1 cellular context compared by ENCODE assay signal in the genomic region with DNA sequence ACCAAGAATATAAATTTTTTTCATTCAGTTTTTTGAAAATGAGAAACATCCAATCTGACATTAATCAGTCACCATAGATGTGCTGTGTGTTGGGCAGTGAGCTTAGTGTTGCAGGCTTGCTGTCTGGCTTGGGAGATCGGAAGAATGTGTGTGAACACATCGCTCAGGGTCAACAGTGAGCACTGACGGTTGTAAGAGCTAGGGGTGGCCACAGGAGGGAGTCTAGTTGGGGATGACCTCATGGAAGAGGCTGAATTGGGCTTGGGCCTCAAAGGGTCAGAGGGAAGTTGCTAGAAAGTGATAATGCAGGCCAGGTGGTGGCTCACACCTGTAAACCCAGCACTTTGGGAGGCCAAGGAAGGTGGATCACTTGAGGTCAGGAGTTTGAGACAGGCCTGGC.
TF ChIP-seq lines count a peak whose summit lies in the region.

No MANE protein-coding gene starts in this region.

TF ChIP-seq in HepG2, 621 proteins besides CTCF, POLR2A, EP300 and RAD21 (continued from another document):
- TF ChIP-seq, protein P1, sequence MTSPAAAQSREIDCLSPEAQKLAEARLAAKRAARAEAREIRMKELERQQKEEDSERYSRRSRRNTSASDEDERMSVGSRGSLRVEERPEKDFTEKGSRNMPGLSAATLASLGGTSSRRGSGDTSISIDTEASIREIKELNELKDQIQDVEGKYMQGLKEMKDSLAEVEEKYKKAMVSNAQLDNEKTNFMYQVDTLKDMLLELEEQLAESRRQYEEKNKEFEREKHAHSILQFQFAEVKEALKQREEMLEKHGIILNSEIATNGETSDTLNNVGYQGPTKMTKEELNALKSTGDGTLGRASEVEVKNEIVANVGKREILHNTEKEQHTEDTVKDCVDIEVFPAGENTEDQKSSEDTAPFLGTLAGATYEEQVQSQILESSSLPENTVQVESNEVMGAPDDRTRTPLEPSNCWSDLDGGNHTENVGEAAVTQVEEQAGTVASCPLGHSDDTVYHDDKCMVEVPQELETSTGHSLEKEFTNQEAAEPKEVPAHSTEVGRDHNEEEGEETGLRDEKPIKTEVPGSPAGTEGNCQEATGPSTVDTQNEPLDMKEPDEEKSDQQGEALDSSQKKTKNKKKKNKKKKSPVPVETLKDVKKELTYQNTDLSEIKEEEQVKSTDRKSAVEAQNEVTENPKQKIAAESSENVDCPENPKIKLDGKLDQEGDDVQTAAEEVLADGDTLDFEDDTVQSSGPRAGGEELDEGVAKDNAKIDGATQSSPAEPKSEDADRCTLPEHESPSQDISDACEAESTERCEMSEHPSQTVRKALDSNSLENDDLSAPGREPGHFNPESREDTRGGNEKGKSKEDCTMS (CRISPR knock-in tag; conservative IDR thresholded peaks at IDR 0.05): no peak
- TF ChIP-seq ZNF382 (CRISPR knock-in tag; IDR thresholded peaks at IDR 0.05; ENCODE audit: borderline replicate concordance) (no peak), CC2D1A (CRISPR knock-in tag; IDR thresholded peaks at IDR 0.05) (no peak), RBFOX2 (IDR thresholded peaks at IDR 0.05; ENCODE audit: low read depth, low read length) (no peak), ZNF263 (CRISPR knock-in tag; IDR thresholded peaks at IDR 0.05) (peak; percentile 71), ZSCAN29 (CRISPR knock-in tag; conservative IDR thresholded peaks at IDR 0.05) (no peak), ZNF644 (CRISPR knock-in tag; IDR thresholded peaks at IDR 0.05; ENCODE audit: low read depth) (0 out of 2 replicates have a peak, but pooled peaks have one; percentile 16), ATAD3A (CRISPR knock-in tag; IDR thresholded peaks at IDR 0.05) (no peak), PPARG (CRISPR knock-in tag; conservative IDR thresholded peaks at IDR 0.05) (no peak), MTA1 (CRISPR knock-in tag; IDR thresholded peaks at IDR 0.05; ENCODE audit: borderline replicate concordance) (no peak), MTF2 (CRISPR knock-in tag; IDR thresholded peaks at IDR 0.05; ENCODE audit: borderline replicate concordance) (no peak), FOXK1 (CRISPR knock-in tag; IDR thresholded peaks at IDR 0.05; ENCODE audit: borderline replicate concordance, low read depth) (no peak), ZNF768 (CRISPR knock-in tag; IDR thresholded peaks at IDR 0.05) (no peak), ZKSCAN1 (IDR thresholded peaks at IDR 0.05; ENCODE audit: low read length) (no peak), STAG1 (CRISPR knock-in tag; IDR thresholded peaks at IDR 0.05) (peak; percentile 46), NR2F1 (CRISPR knock-in tag; IDR thresholded peaks at IDR 0.05) (no peak), ZSCAN25 (CRISPR knock-in tag; IDR thresholded peaks at IDR 0.05) (no peak), ZNF7 (CRISPR knock-in tag; IDR thresholded peaks at IDR 0.05) (peak; percentile 95), ZNF235 (CRISPR knock-in tag; IDR thresholded peaks at IDR 0.05; ENCODE audit: borderline replicate concordance) (no peak)
- TF ChIP-seq, protein P2, sequence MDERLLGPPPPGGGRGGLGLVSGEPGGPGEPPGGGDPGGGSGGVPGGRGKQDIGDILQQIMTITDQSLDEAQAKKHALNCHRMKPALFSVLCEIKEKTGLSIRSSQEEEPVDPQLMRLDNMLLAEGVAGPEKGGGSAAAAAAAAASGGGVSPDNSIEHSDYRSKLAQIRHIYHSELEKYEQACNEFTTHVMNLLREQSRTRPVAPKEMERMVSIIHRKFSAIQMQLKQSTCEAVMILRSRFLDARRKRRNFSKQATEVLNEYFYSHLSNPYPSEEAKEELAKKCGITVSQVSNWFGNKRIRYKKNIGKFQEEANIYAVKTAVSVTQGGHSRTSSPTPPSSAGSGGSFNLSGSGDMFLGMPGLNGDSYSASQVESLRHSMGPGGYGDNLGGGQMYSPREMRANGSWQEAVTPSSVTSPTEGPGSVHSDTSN (CRISPR knock-in tag; IDR thresholded peaks at IDR 0.05): no peak
- TF ChIP-seq, protein P3, sequence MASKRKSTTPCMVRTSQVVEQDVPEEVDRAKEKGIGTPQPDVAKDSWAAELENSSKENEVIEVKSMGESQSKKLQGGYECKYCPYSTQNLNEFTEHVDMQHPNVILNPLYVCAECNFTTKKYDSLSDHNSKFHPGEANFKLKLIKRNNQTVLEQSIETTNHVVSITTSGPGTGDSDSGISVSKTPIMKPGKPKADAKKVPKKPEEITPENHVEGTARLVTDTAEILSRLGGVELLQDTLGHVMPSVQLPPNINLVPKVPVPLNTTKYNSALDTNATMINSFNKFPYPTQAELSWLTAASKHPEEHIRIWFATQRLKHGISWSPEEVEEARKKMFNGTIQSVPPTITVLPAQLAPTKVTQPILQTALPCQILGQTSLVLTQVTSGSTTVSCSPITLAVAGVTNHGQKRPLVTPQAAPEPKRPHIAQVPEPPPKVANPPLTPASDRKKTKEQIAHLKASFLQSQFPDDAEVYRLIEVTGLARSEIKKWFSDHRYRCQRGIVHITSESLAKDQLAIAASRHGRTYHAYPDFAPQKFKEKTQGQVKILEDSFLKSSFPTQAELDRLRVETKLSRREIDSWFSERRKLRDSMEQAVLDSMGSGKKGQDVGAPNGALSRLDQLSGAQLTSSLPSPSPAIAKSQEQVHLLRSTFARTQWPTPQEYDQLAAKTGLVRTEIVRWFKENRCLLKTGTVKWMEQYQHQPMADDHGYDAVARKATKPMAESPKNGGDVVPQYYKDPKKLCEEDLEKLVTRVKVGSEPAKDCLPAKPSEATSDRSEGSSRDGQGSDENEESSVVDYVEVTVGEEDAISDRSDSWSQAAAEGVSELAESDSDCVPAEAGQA (IDR thresholded peaks at IDR 0.05; ENCODE audit: low read depth): no peak
- TF ChIP-seq, protein P3 (CRISPR knock-in tag; IDR thresholded peaks at IDR 0.05; ENCODE audit: borderline replicate concordance): no peak
- TF ChIP-seq, protein P4, sequence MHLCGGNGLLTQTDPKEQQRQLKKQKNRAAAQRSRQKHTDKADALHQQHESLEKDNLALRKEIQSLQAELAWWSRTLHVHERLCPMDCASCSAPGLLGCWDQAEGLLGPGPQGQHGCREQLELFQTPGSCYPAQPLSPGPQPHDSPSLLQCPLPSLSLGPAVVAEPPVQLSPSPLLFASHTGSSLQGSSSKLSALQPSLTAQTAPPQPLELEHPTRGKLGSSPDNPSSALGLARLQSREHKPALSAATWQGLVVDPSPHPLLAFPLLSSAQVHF (CRISPR knock-in tag; IDR thresholded peaks at IDR 0.05): no peak
- TF ChIP-seq, protein P5, sequence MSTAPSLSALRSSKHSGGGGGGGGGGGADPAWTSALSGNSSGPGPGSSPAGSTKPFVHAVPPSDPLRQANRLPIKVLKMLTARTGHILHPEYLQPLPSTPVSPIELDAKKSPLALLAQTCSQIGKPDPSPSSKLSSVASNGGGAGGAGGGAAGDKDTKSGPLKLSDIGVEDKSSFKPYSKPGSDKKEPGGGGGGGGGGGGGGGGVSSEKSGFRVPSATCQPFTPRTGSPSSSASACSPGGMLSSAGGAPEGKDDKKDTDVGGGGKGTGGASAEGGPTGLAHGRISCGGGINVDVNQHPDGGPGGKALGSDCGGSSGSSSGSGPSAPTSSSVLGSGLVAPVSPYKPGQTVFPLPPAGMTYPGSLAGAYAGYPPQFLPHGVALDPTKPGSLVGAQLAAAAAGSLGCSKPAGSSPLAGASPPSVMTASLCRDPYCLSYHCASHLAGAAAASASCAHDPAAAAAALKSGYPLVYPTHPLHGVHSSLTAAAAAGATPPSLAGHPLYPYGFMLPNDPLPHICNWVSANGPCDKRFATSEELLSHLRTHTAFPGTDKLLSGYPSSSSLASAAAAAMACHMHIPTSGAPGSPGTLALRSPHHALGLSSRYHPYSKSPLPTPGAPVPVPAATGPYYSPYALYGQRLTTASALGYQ (CRISPR knock-in tag; IDR thresholded peaks at IDR 0.05): no peak
- TF ChIP-seq, protein P6, sequence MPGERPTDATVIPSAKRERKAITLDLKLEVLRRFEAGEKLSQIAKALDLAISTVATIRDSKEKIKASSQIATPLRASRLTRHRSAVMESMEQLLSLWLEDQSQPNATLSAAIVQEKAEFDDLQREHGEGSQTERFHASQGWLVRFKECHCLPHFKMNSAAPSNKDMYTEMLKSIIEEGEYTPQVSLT (CRISPR knock-in tag; IDR thresholded peaks at IDR 0.05; ENCODE audit: borderline replicate concordance, low read depth): no peak
